In the genomic region with DNA sequence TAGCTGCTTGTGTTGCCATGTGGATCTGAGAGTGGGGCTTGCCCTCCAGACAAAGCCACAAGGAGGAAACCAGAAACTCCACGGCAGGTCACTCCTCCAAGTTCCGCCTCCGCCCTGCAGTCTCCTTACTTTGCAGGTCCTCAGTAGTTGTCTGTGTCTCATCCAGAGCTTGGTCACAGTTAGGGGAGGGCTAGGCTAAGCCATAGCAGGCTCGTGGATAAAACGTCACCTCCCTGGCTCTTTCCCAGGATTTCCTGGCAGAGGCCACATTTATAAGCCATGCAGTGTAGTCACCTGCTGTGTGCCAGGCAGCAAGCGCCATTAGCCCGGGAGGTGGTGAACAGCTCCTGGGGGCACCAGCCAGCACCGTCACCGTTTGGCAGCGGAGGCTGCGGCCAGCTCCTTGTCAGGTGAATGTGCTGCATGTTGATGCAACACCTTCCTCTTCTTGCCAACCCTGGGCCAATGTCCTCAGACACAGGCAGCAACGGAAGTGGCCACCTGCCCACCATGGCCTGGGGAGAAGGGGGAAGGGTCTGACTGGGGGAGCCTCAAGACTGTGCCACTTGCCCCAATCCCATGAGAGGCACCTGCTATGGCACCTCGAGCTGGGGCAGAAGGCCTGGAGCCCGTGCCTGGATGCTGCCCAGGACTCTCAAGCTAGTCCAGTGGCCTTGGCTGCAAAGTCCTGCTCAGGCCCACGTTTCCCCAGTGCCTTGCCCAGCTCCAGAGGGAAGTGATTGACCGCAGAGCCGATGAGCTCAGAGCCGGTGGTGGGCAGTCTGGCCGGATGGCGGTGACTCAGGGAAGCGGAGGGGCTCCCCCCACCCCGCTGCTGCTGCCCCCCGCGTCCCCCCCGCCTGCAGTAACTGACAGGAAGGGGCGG, we compare ENCODE assay signal across 8 cellular contexts. TPM values are rescaled to one million over a fixed set of nuclear protein-coding genes. Genes with fewer than 3 reads are reported as not detected.
DNase-seq lines count a peak whose midpoint lies in the region; ATAC-seq, FAIRE-seq and TF ChIP-seq lines count a peak whose summit lies in the region.

No MANE protein-coding gene starts in this region.

- H3K27ac Mint-ChIP-seq in glutamatergic neuron (ENCODE audit: unreplicated experiment) = no peak overlapping the region

- H2AFZ ChIP-seq in endothelial cell of umbilical vein (ENCODE audit: low read depth, low read length) = peak overlapping the region; percentile 65
- H2AFZ ChIP-seq in neuronal stem cell (ENCODE audit: low read length) = no peak overlapping the region

- WGBS in neuronal stem cell (ENCODE audit: extremely low coverage in 2 of 2, insufficient read length in 2 of 2, insufficient replicate concordance in 1 of 2), 2 donors = no CpG with 5 or more reads among the region's 26 CpGs

- H3K4me3 ChIP-seq in endothelial cell of umbilical vein (replicated peaks in 1 of 3; ENCODE audit: insufficient read depth in 1 of 3, low read depth in 1 of 3, low read length in 3 of 3) = no peak overlapping the region
- H3K4me3 ChIP-seq in neuronal stem cell (ENCODE audit: low read length in 2 of 2) = peak overlapping the region in 1 of 2 donors; percentile 29

- H3K4ac ChIP-seq in neuronal stem cell (ENCODE audit: low read length) = no peak overlapping the region

- peak overlapping the region; percentile 78 for H3K27ac ChIP-seq in endothelial cell of umbilical vein (ENCODE audit: insufficient read depth, low read depth, low read length)
- H3K27ac ChIP-seq in neuronal stem cell (replicated peaks; ENCODE audit: low read length) = no peak overlapping the region

- no TSS peak for BruUV-seq in endothelial cell of umbilical vein (replicated peaks; lab: Mats Ljungman, UMichigan)

- no peak overlapping the region for H4K8ac ChIP-seq in neuronal stem cell (ENCODE audit: low read depth, low read length)

- TF ChIP-seq POLR2A in endothelial cell of umbilical vein (IDR thresholded peaks at IDR 0.05; ENCODE audit: low read depth, low read length) = no peak

- peaks cover 12% of the 10 kb centered on the region for H3K4me1 Mint-ChIP-seq in glutamatergic neuron (ENCODE audit: low read depth, unreplicated experiment)

- dilution Hi-C loops in endothelial cell of umbilical vein (cut with MboI; ENCODE audit: extremely low pct_ligation_motif_present, low sequenced_read_pairs) = no loop called here

- peaks cover 3% of the 10 kb centered on the region for H3K79me1 ChIP-seq in neuronal stem cell (ENCODE audit: low read depth, low read length)

- H4K91ac ChIP-seq in neuronal stem cell (ENCODE audit: low read depth, low read length, poor library complexity) = no peak overlapping the region

- POLR2A ChIA-PET in endothelial cell of umbilical vein (lab: Charles Lee) = interaction anchor here (1.1 kb wide), 1 partner anchor 101 kb away, joined by 3 read pairs; no protein-coding TSS in a partner anchor

- peak overlapping the region; percentile 1 for H3K14ac ChIP-seq in neuronal stem cell (ENCODE audit: low read length)

- H3K23ac ChIP-seq in neuronal stem cell (ENCODE audit: low read depth, low read length, poor library complexity) = peak overlapping the region; percentile 25

- H3K36me3 Mint-ChIP-seq in glutamatergic neuron (ENCODE audit: unreplicated experiment) = no peaks in the 10 kb centered on the region

- peaks cover 7% of the 10 kb centered on the region for H3K9me3 Mint-ChIP-seq in glutamatergic neuron (ENCODE audit: unreplicated experiment)

- CTCF ChIA-PET in endothelial cell of umbilical vein (lab: Charles Lee) = interaction anchor here (0.8 to 2.1 kb wide), 12 partner anchors 9 to 221 kb away, joined by 3 to 25 read pairs (median 4); no protein-coding TSS in a partner anchor

- H3K18ac ChIP-seq in neuronal stem cell (ENCODE audit: low read length) = peak overlapping the region; percentile 35

- H3K27me3 ChIP-seq in endothelial cell of umbilical vein (ENCODE audit: control insufficient read depth in 2 of 2, insufficient read depth in 2 of 2, low read length in 2 of 2) (no peaks in the 10 kb centered on the region), neuronal stem cell (ENCODE audit: control insufficient read depth in 3 of 3, insufficient read depth in 3 of 3, low read depth in 1 of 3, low read length in 3 of 3) (peaks cover 0 to 36% (median 0%) of the 10 kb centered on the region in 3 experiments)

- no peak overlapping the region for H2BK120ac ChIP-seq in neuronal stem cell (ENCODE audit: low read depth, low read length)

- H3K9me1 ChIP-seq in endothelial cell of umbilical vein (replicated peaks; ENCODE audit: control insufficient read depth, extremely low read depth, insufficient read depth, low read length) = no peaks in the 10 kb centered on the region

- intact Hi-C loops in endothelial cell of umbilical vein (cut with micrococcal nuclease) = loop anchor here (1.0 kb wide), 1 partner anchor 13 kb away; no protein-coding TSS in a partner anchor

- H2AK5ac ChIP-seq in neuronal stem cell (ENCODE audit: low read depth, low read length) = peak overlapping the region; percentile 19

- no peak overlapping the region for H2BK15ac ChIP-seq in neuronal stem cell (ENCODE audit: low read length)

- H3K9me3 ChIP-seq in endothelial cell of umbilical vein (replicated peaks; ENCODE audit: control insufficient read depth, insufficient read depth, low read length) (no peaks in the 10 kb centered on the region), neuronal stem cell (replicated peaks in 1 of 2; ENCODE audit: control insufficient read depth in 2 of 2, insufficient read depth in 1 of 2, low read depth in 1 of 2, low read length in 2 of 2) (peaks cover 0 to 2% of the 10 kb centered on the region in 2 donors)

- TF ChIP-seq CTCF in endothelial cell of umbilical vein (IDR thresholded peaks at IDR 0.05; ENCODE audit: extremely low read depth in 1 of 2, insufficient read depth in 1 of 2, low read depth in 1 of 2, low read length in 2 of 2) = no peak
- no peak for TF ChIP-seq CTCF in glutamatergic neuron (IDR thresholded peaks at IDR 0.05; ENCODE audit: partially characterized antibody, unreplicated experiment)

- H3K79me2 ChIP-seq in endothelial cell of umbilical vein (ENCODE audit: control insufficient read depth, insufficient read depth, low read length) = no peaks in the 10 kb centered on the region

- H3K9ac ChIP-seq in endothelial cell of umbilical vein (replicated peaks; ENCODE audit: extremely low read depth, insufficient read depth, low read length) (peak overlapping the region; percentile 7), neuronal stem cell (ENCODE audit: low read depth, low read length, poor library complexity) (peak overlapping the region; percentile 2)

- peak; percentile 30 for DNase-seq in GM04503 (ENCODE audit: low read depth)
- DNase-seq in NCI-H128 (lab: John Stamatoyannopoulos, UW; ENCODE audit: unreplicated experiment) = peak; percentile 18
- DNase-seq in activated CD4-positive, CD25-positive, alpha-beta regulatory T cell treated with anti-CD3 and anti-CD28 coated beads, Interleukin-2, amount 50 U/mL, for 72 hours = peak; percentile 66
- peak; percentile 86 for DNase-seq in endothelial cell of umbilical vein (ENCODE audit: low read depth, low spot score)
- no peak for DNase-seq in neuronal stem cell (ENCODE audit: low spot score)
- no peak for DNase-seq in NCI-H2171 (lab: John Stamatoyannopoulos, UW)
- no peak for DNase-seq in glutamatergic neuron

- peaks cover 1% of the 10 kb centered on the region for H3K27me3 Mint-ChIP-seq in glutamatergic neuron (ENCODE audit: unreplicated experiment)

- H2BK12ac ChIP-seq in neuronal stem cell (ENCODE audit: low read length) = peak overlapping the region; percentile 78

- FAIRE-seq in endothelial cell of umbilical vein (lab: Jason Lieb, UNC) = peak; percentile 90

- H3K4me1 ChIP-seq in endothelial cell of umbilical vein (ENCODE audit: control insufficient read depth, extremely low read depth, insufficient read depth, low read length) (peaks cover 16% of the 10 kb centered on the region), neuronal stem cell (ENCODE audit: control insufficient read depth in 2 of 2, insufficient read depth in 1 of 2, low read depth in 1 of 2, low read length in 2 of 2) (peaks cover 0 to 8% of the 10 kb centered on the region in 2 donors)

- peak overlapping the region; percentile 60 for H2BK5ac ChIP-seq in neuronal stem cell (ENCODE audit: low read length)

- H3K4me2 ChIP-seq in endothelial cell of umbilical vein (ENCODE audit: insufficient read depth, low read length) (peak overlapping the region; percentile 45), neuronal stem cell (ENCODE audit: insufficient read depth, low read length, poor library complexity, severe bottlenecking) (no peak overlapping the region)

- no peaks in the 10 kb centered on the region for H4K20me1 ChIP-seq in endothelial cell of umbilical vein (replicated peaks; ENCODE audit: control insufficient read depth, extremely low read depth, insufficient read depth, low read length)

- no peak overlapping the region for H3K4me3 Mint-ChIP-seq in glutamatergic neuron (ENCODE audit: unreplicated experiment)

- no peaks in the 10 kb centered on the region for H3K36me3 ChIP-seq in endothelial cell of umbilical vein (ENCODE audit: control insufficient read depth in 2 of 2, extremely low read depth in 1 of 2, insufficient read depth in 2 of 2, low read length in 2 of 2)
- no peaks in the 10 kb centered on the region for H3K36me3 ChIP-seq in neuronal stem cell (replicated peaks in 1 of 2; ENCODE audit: control insufficient read depth in 2 of 2, insufficient read depth in 2 of 2, low read length in 2 of 2)

- ATAC-seq in GM21786 (IDR thresholded peaks at IDR 0.05; ENCODE audit: unreplicated experiment) = no peak

TF ChIP-seq in endothelial cell of umbilical vein, 7 proteins besides CTCF, POLR2A, EP300 and RAD21 (continues in another document):
- peak; percentile 69 for TF ChIP-seq FOS (IDR thresholded peaks at IDR 0.05; ENCODE audit: borderline replicate concordance, insufficient read depth, low read length)
- TF ChIP-seq JUN (IDR thresholded peaks at IDR 0.05; ENCODE audit: borderline replicate concordance, insufficient read depth, insufficient read length, low read depth) = peak; percentile 23
- no peak for TF ChIP-seq EZH2 (IDR thresholded peaks at IDR 0.05; ENCODE audit: borderline replicate concordance, low read depth, low read length, severe bottlenecking)
- no peak for TF ChIP-seq MYC (IDR thresholded peaks at IDR 0.05; ENCODE audit: low read depth, low read length)
- TF ChIP-seq POLR2AphosphoS5 (IDR thresholded peaks at IDR 0.05; ENCODE audit: insufficient read depth, low read depth, low read length) = peak; percentile 53

RNA-seq across cellular contexts. Expression of a gene that starts 39.0 kb away (rescaled TPM):
- total RNA-seq in endothelial cell of umbilical vein (3.3 and 4.1 TPM in 2 replicates), glutamatergic neuron (ENCODE audit: unreplicated experiment) (26.5 TPM)
- polyA plus RNA-seq in endothelial cell of umbilical vein = 0.92 and 1.4 TPM in 2 replicates
- polyA plus RNA-seq in endothelial cell of umbilical vein (2011; cell fraction: cytosol; rRNA removed) = 1.1 and 1.4 TPM in 2 replicates
- 2.6 and 3.5 TPM in 2 replicates for polyA plus RNA-seq in endothelial cell of umbilical vein (2011; cell fraction: nucleus; rRNA removed)
- polyA plus RNA-seq in endothelial cell of umbilical vein (2012) = 3.8 and 5.4 TPM in 2 replicates
- 0.55 and 1.00 TPM in 2 replicates for polyA minus RNA-seq in endothelial cell of umbilical vein
- 30.2 TPM for polyA minus RNA-seq in endothelial cell of umbilical vein (2011; cell fraction: cytosol; rRNA and poly(A)+ RNA removed)
- 1.1 and 1.7 TPM in 2 replicates for polyA minus RNA-seq in endothelial cell of umbilical vein (2011; cell fraction: nucleus; rRNA and poly(A)+ RNA removed)
- 3.5 TPM for polyA plus RNA-seq in neuronal stem cell (2013, experiment 1 of 2)
- 3.9 TPM for polyA plus RNA-seq in neuronal stem cell (2013, experiment 2 of 2)

Comparison
In these comparisons a context has a peak if more than half of its experiments do, and no peak if none do; other contexts are left out.
1. DNase-seq: peak in GM04503 (single experiment), NCI-H128 (single experiment), activated CD4-positive, CD25-positive, alpha-beta regulatory T cell treated with anti-CD3 and anti-CD28 coated beads, Interleukin-2, amount 50 U/mL, for 72 hours (single experiment) and endothelial cell of umbilical vein (single experiment); none in neuronal stem cell (single experiment), NCI-H2171 (single experiment) and glutamatergic neuron (single experiment).